22 cellular contexts compared by ENCODE assay signal in genomic region chr1:163119707-163120106, GRCh38. TPM values are rescaled to one million over a fixed set of nuclear protein-coding genes. Genes with fewer than 3 reads are reported as not detected.
DNase-seq lines count a peak whose midpoint lies in the region; ATAC-seq and TF ChIP-seq lines count a peak whose summit lies in the region.
"Had no signal": no experiment of that assay in that cellular context is flagged by ENCODE, and none has a peak within 500 bp of the region (broad histone marks: within the 10 kb centered on the region; RNA-seq: fewer than 3 reads in every experiment).

No MANE protein-coding gene starts in this region.

- no peak for TF ChIP-seq CTCF in SK-N-SH (IDR thresholded peaks at IDR 0.05)
- TF ChIP-seq CTCF in GM13977 (IDR thresholded peaks at IDR 0.05; ENCODE audit: extremely low read depth, insufficient read depth, missing control alignments): no peak

- no peak overlapping the region for H3K4me3 ChIP-seq in SK-N-SH (ENCODE audit: low read depth in 2 of 2, low read length in 1 of 2)
- H3K4me3 ChIP-seq: BLaER1, GM12878 had no signal

- peaks cover 9 to 12% of the 10 kb centered on the region in 2 experiments; a peak in 3 of 4 replicates for H3K4me1 ChIP-seq in SK-N-SH (ENCODE audit: control insufficient read depth in 1 of 2, insufficient read depth in 2 of 2, low read depth in 1 of 2, low read length in 1 of 2)
- H3K4me1 ChIP-seq: BLaER1 had no signal

- in situ Hi-C loops in GM13977 (cut with MboI; ENCODE audit: low pct_unique_long_range_greater_than_20kb, low sequenced_read_pairs, unreplicated experiment): no loop called here

- H3K27ac ChIP-seq in SK-N-SH (ENCODE audit: low read depth in 2 of 2, low read length in 1 of 2): peak overlapping the region; percentile 16 to 88; a peak in 3 of 4 replicates
- H3K27ac ChIP-seq: BLaER1 had no signal

- H3F3A ChIP-seq in SK-N-SH (replicated peaks; ENCODE audit: insufficient read depth): no peaks in the 10 kb centered on the region

- H3K4me2 ChIP-seq in SK-N-SH: no peak overlapping the region
- H3K4me2 ChIP-seq: BLaER1 had no signal

- no peak for TF ChIP-seq RAD21 in SK-N-SH (IDR thresholded peaks at IDR 0.05; ENCODE audit: low read length)

- no peaks in the 10 kb centered on the region for H4K20me1 ChIP-seq in SK-N-SH (ENCODE audit: insufficient read depth)
- H4K20me1 ChIP-seq: BLaER1 had no signal

- H3K36me3 ChIP-seq in SK-N-SH (replicated peaks in 1 of 2; ENCODE audit: control insufficient read depth in 1 of 2, insufficient read depth in 2 of 2, low read length in 1 of 2): no peaks in the 10 kb centered on the region
- H3K36me3 ChIP-seq: BE2C, BLaER1 had no signal

- H3K9ac ChIP-seq in SK-N-SH: no peak overlapping the region
- H3K9ac ChIP-seq: BLaER1 had no signal

- TF ChIP-seq EP300 in SK-N-SH (IDR thresholded peaks at IDR 0.05; ENCODE audit: borderline replicate concordance in 1 of 2, low read depth in 1 of 2, low read length in 1 of 2): peak in 1 of 2 experiments; percentile 93; a peak in 2 of 4 replicates

- CTCF ChIA-PET in SK-N-SH (lab: Yijun Ruan, JAX): interaction anchor here (0.9 to 1.8 kb wide), 5 partner anchors 25 to 241 kb away, joined by 3 to 5 read pairs (median 4); no protein-coding TSS in a partner anchor

- no peak overlapping the region for H2AFZ ChIP-seq in SK-N-SH (ENCODE audit: low read depth)

- POLR2A ChIA-PET in SK-N-SH (lab: Yijun Ruan, JAX): interaction anchor here (0.8 to 1.5 kb wide), 8 partner anchors 20 to 238 kb away, joined by 3 to 8 read pairs (median 4); partner anchors contain the start of gene RGS4

- no peaks in the 10 kb centered on the region for H3K9me3 ChIP-seq in SK-N-SH
- H3K9me3 ChIP-seq: BE2C, BLaER1 had no signal

- H3K27me3 ChIP-seq in SK-N-SH (ENCODE audit: insufficient read depth): no peaks in the 10 kb centered on the region
- H3K27me3 ChIP-seq: BE2C, BLaER1 had no signal

- H3K79me2 ChIP-seq in SK-N-SH (ENCODE audit: insufficient read depth): no peaks in the 10 kb centered on the region

- H3K9me2 ChIP-seq in SK-N-SH: no peaks in the 10 kb centered on the region

- peak; percentile 87 for DNase-seq in NCI-H526 treated with DMSO at 0.1 percent for 48 hours (lab: John Stamatoyannopoulos, UW)
- no peak for DNase-seq in SK-N-SH
- no peak for DNase-seq in NCI-H146 (lab: John Stamatoyannopoulos, UW)
- no peak for DNase-seq in GM13977 (ENCODE audit: low spot score)
- DNase-seq: 8988T; ACHN; BE2C; C1 segment of cervical spinal cord; CD4-positive, alpha-beta memory T cell; CD4-positive, CD25-positive, alpha-beta regulatory T cell; CD8-positive, alpha-beta memory T cell; COR-L47; DMS153; DMS53; DMS79; DND-41; EL; GDM1 had no signal

- ATAC-seq in GM18519 (IDR thresholded peaks at IDR 0.05; ENCODE audit: low FRiP score, unreplicated experiment): no peak
- ATAC-seq: GM12878 had no signal

TF ChIP-seq in SK-N-SH, 30 proteins besides CTCF, POLR2A, EP300 and RAD21:
- peak; percentile 54 for TF ChIP-seq CHD2 (IDR thresholded peaks at IDR 0.05; ENCODE audit: low read length, partially characterized antibody)
- no peak for TF ChIP-seq SMC3 (IDR thresholded peaks at IDR 0.05; ENCODE audit: low read depth, low read length)
- peak; percentile 96 for TF ChIP-seq GATA2 (CRISPR knock-in tag; IDR thresholded peaks at IDR 0.05)
- TF ChIP-seq RCOR1 (IDR thresholded peaks at IDR 0.05; ENCODE audit: low read length): peak; percentile 74; the same call in 1 of the 2 replicates
- TF ChIP-seq RFX5 (IDR thresholded peaks at IDR 0.05; ENCODE audit: low read length): no peak
- no peak for TF ChIP-seq ELF1 (IDR thresholded peaks at IDR 0.05)
- TF ChIP-seq MXI1 (IDR thresholded peaks at IDR 0.05; ENCODE audit: low read depth, low read length): peak; percentile 53; the same call in 1 of the 2 replicates
- TF ChIP-seq TCF12 (IDR thresholded peaks at IDR 0.05): peak; percentile 39; the same call in 1 of the 2 replicates
- no peak for TF ChIP-seq NRF1 (IDR thresholded peaks at IDR 0.05; ENCODE audit: low read depth, low read length)
- TF ChIP-seq FOXJ3 (CRISPR knock-in tag; IDR thresholded peaks at IDR 0.05): peak; percentile 83
- no peak for TF ChIP-seq FOSL2 (IDR thresholded peaks at IDR 0.05; ENCODE audit: borderline replicate concordance, low read depth)

RNA-seq across cellular contexts. Expression of gene RGS4, which starts 50.5 kb away (rescaled TPM):
- polyA plus RNA-seq in SK-N-SH (2012; rRNA removed): 124 and 193 TPM in 2 replicates
- 212 and 232 TPM in 2 replicates for polyA plus RNA-seq in SK-N-SH (2012; cell fraction: cytosol; rRNA removed)
- 79.0 and 164 TPM in 2 replicates for polyA plus RNA-seq in SK-N-SH (2012; cell fraction: nucleus; rRNA removed)
- polyA plus RNA-seq: CD14-positive monocyte; CD4-positive, alpha-beta memory T cell; CD4-positive, CD25-positive, alpha-beta regulatory T cell; CD8-positive, alpha-beta memory T cell had no signal
